In genomic region chr7:1441615-1442354, GRCh38 we compare ENCODE assay signal across 33 cellular contexts.
"Had no signal": no experiment of that assay in that cellular context is flagged by ENCODE, and none has a peak within 500 bp of the region (broad histone marks: within the 10 kb centered on the region; RNA-seq: fewer than 3 reads in every experiment).

No MANE protein-coding gene starts in this region.

- H2AFZ ChIP-seq: parathyroid adenoma had no signal

- H3K79me2 ChIP-seq: parathyroid adenoma had no signal

- H3K36me3 Mint-ChIP-seq: activated naive CD4-positive, alpha-beta T cell treated with anti-CD3 and anti-CD28 coated beads, Interleukin-2, amount 10 ng/mL, durations not matched to agents 7 days and 5 days; activated naive CD8-positive, alpha-beta T cell treated with anti-CD3 and anti-CD28 coated beads, Interleukin-2, amount 10 ng/mL, durations not matched to agents 7 days and 5 days; immature natural killer cell; stimulated activated naive B cell treated with anti-CD40 and anti-IgM and Interleukin-4, amounts not matched to agents 10 μg/mL and 1 μg/mL and 100 μg/mL, for 72 hours had no signal

- H3K4me1 ChIP-seq: ascending aorta, colonic mucosa, heart left ventricle, parathyroid adenoma, right atrium auricular region, thyroid gland had no signal

- H3K9me3 Mint-ChIP-seq: activated naive CD8-positive, alpha-beta T cell treated with anti-CD3 and anti-CD28 coated beads, Interleukin-2, amount 10 ng/mL, durations not matched to agents 7 days and 5 days; activated T-cell treated with anti-CD3 and anti-CD28 coated beads, Interleukin-2, amount 50 U/mL, for 24 hours; brain; immature natural killer cell; nephron; stimulated activated naive B cell treated with anti-CD40 and anti-IgM and Interleukin-4, amounts not matched to agents 10 μg/mL and 1 μg/mL and 100 μg/mL, for 72 hours had no signal

- H3K9me3 ChIP-seq: ascending aorta, colonic mucosa, gastroesophageal sphincter, heart left ventricle, right atrium auricular region, stomach, thyroid gland, upper lobe of left lung had no signal

- H3K27ac ChIP-seq: ascending aorta, cardiac muscle cell, colonic mucosa, dorsolateral prefrontal cortex, gastroesophageal sphincter, heart left ventricle, parathyroid adenoma, right atrium auricular region, stomach, thyroid gland, upper lobe of left lung had no signal

- H3K4me3 Mint-ChIP-seq: activated CD4-positive, alpha-beta memory T cell treated with anti-CD3 and anti-CD28 coated beads, Interleukin-2, amount 10 ng/mL, durations not matched to agents 7 days and 5 days; activated CD4-positive, alpha-beta T cell treated with anti-CD3 and anti-CD28 coated beads, Interleukin-2, amount 10 ng/mL, durations not matched to agents 7 days and 5 days; activated naive CD4-positive, alpha-beta T cell treated with anti-CD3 and anti-CD28 coated beads, Interleukin-2, amount 10 ng/mL, durations not matched to agents 7 days and 5 days; activated naive CD8-positive, alpha-beta T cell treated with anti-CD3 and anti-CD28 coated beads, Interleukin-2, amount 10 ng/mL, durations not matched to agents 7 days and 5 days; activated T-cell treated with anti-CD3 and anti-CD28 coated beads, Interleukin-2, amount 50 U/mL, for 24 hours; brain; immature natural killer cell; nephron; stimulated activated naive B cell treated with anti-CD40 and anti-IgM and Interleukin-4, amounts not matched to agents 10 μg/mL and 1 μg/mL and 100 μg/mL, for 72 hours had no signal

- H3K27me3 Mint-ChIP-seq: activated CD4-positive, alpha-beta memory T cell treated with anti-CD3 and anti-CD28 coated beads, Interleukin-2, amount 10 ng/mL, durations not matched to agents 7 days and 5 days; activated CD4-positive, alpha-beta T cell treated with anti-CD3 and anti-CD28 coated beads, Interleukin-2, amount 10 ng/mL, durations not matched to agents 7 days and 5 days; activated naive CD4-positive, alpha-beta T cell treated with anti-CD3 and anti-CD28 coated beads, Interleukin-2, amount 10 ng/mL, durations not matched to agents 7 days and 5 days; activated naive CD8-positive, alpha-beta T cell treated with anti-CD3 and anti-CD28 coated beads, Interleukin-2, amount 10 ng/mL, durations not matched to agents 7 days and 5 days; activated T-cell treated with anti-CD3 and anti-CD28 coated beads, Interleukin-2, amount 50 U/mL, for 24 hours; brain; stimulated activated naive B cell treated with anti-CD40 and anti-IgM and Interleukin-4, amounts not matched to agents 10 μg/mL and 1 μg/mL and 100 μg/mL, for 72 hours had no signal

- DNase-seq: activated CD4-positive, alpha-beta memory T cell treated with anti-CD3 and anti-CD28 coated beads, Interleukin-2, amount 10 ng/mL, durations not matched to agents 7 days and 5 days; activated CD4-positive, alpha-beta T cell treated with anti-CD3 and anti-CD28 coated beads for 1 hour; activated CD4-positive, alpha-beta T cell treated with anti-CD3 and anti-CD28 coated beads, Interleukin-2, amount 10 ng/mL, durations not matched to agents 7 days and 5 days; activated CD8-positive, alpha-beta memory T cell treated with anti-CD3 and anti-CD28 coated beads, Interleukin-2, amount 50 U/mL, for 48 hours; activated gamma-delta T cell; activated naive CD4-positive, alpha-beta T cell treated with anti-CD3 and anti-CD28 coated beads, Interleukin-2, amount 10 ng/mL, durations not matched to agents 7 days and 5 days; activated naive CD8-positive, alpha-beta T cell treated with anti-CD3 and anti-CD28 coated beads, Interleukin-2, amount 10 ng/mL, durations not matched to agents 7 days and 5 days; activated T-cell treated with anti-CD3 and anti-CD28 coated beads, Interleukin-2, amount 50 U/mL, for 24 hours; cerebellar nuclear complex; colonic mucosa; dorsolateral prefrontal cortex; effector memory CD4-positive, alpha-beta T cell; erythroblast; heart left ventricle; hypothalamus; immature natural killer cell; kidney; left colon; mammary epithelial cell; stimulated activated CD4-positive, alpha-beta T cell treated with anti-CD3 and anti-CD28 coated beads, Interleukin-15, amount 100 ng/mL, for 24 hours; stimulated activated CD4-positive, alpha-beta T cell treated with anti-CD3 and anti-CD28 coated beads, Interleukin-2, amount 100 ng/mL, for 24 hours; stimulated activated naive B cell treated with anti-CD40 and anti-IgM and Interleukin-4, amounts not matched to agents 10 μg/mL and 1 μg/mL and 100 μg/mL, for 72 hours; stomach; T1000; thyroid gland had no signal

- H3K27me3 ChIP-seq: ascending aorta, cardiac muscle cell, colonic mucosa, dorsolateral prefrontal cortex, gastroesophageal sphincter, heart left ventricle, right atrium auricular region, stomach, thyroid gland, upper lobe of left lung had no signal

- H3K4me1 Mint-ChIP-seq: activated CD4-positive, alpha-beta memory T cell treated with anti-CD3 and anti-CD28 coated beads, Interleukin-2, amount 10 ng/mL, durations not matched to agents 7 days and 5 days; activated CD4-positive, alpha-beta T cell treated with anti-CD3 and anti-CD28 coated beads, Interleukin-2, amount 10 ng/mL, durations not matched to agents 7 days and 5 days; activated naive CD4-positive, alpha-beta T cell treated with anti-CD3 and anti-CD28 coated beads, Interleukin-2, amount 10 ng/mL, durations not matched to agents 7 days and 5 days; activated naive CD8-positive, alpha-beta T cell treated with anti-CD3 and anti-CD28 coated beads, Interleukin-2, amount 10 ng/mL, durations not matched to agents 7 days and 5 days; brain; immature natural killer cell; nephron; stimulated activated naive B cell treated with anti-CD40 and anti-IgM and Interleukin-4, amounts not matched to agents 10 μg/mL and 1 μg/mL and 100 μg/mL, for 72 hours had no signal

- H3K27ac Mint-ChIP-seq: activated CD4-positive, alpha-beta memory T cell treated with anti-CD3 and anti-CD28 coated beads, Interleukin-2, amount 10 ng/mL, durations not matched to agents 7 days and 5 days; activated CD4-positive, alpha-beta T cell treated with anti-CD3 and anti-CD28 coated beads, Interleukin-2, amount 10 ng/mL, durations not matched to agents 7 days and 5 days; activated naive CD4-positive, alpha-beta T cell treated with anti-CD3 and anti-CD28 coated beads, Interleukin-2, amount 10 ng/mL, durations not matched to agents 7 days and 5 days; activated naive CD8-positive, alpha-beta T cell treated with anti-CD3 and anti-CD28 coated beads, Interleukin-2, amount 10 ng/mL, durations not matched to agents 7 days and 5 days; activated T-cell treated with anti-CD3 and anti-CD28 coated beads, Interleukin-2, amount 50 U/mL, for 24 hours; brain; immature natural killer cell; nephron; stimulated activated naive B cell treated with anti-CD40 and anti-IgM and Interleukin-4, amounts not matched to agents 10 μg/mL and 1 μg/mL and 100 μg/mL, for 72 hours had no signal

- ATAC-seq: gastroesophageal sphincter; heart left ventricle; left colon; stimulated activated naive B cell treated with anti-CD40 and anti-IgM and Interleukin-4, amounts not matched to agents 10 μg/mL and 1 μg/mL and 100 μg/mL, for 72 hours had no signal

- H3K4me3 ChIP-seq: ascending aorta, cardiac muscle cell, colonic mucosa, dorsolateral prefrontal cortex, gastroesophageal sphincter, heart left ventricle, right atrium auricular region, stomach, thyroid gland, upper lobe of left lung had no signal

- H3K36me3 ChIP-seq: cardiac muscle cell, colonic mucosa, thyroid gland had no signal

- H3K9ac ChIP-seq: parathyroid adenoma had no signal
